ENCODE assay signal across 8 cellular contexts in genomic region chr6:43013020-43013842, GRCh38. TPM values are rescaled to one million over a fixed set of nuclear protein-coding genes. Genes with fewer than 3 reads are reported as not detected.
DNase-seq lines count a peak whose midpoint lies in the region; ATAC-seq, FAIRE-seq and TF ChIP-seq lines count a peak whose summit lies in the region.

No MANE protein-coding gene starts in this region.

- intact Hi-C loops in CD8-positive, alpha-beta T cell (cut with DNase I, micrococcal nuclease) = loop anchor here (1.0 to 5.0 kb wide), 13 partner anchors 8 to 796 kb away; partner anchors contain the start of genes CNPY3 (in 1 of the 2), MRPS10 (in 1 of the 2), PEX6 (in 1 of the 2) and PPP2R5D (in 1 of the 2)
- intact Hi-C loops in upper lobe of right lung (cut with DNase I) = no loop called here

- H3K27me3 ChIP-seq in CD8-positive, alpha-beta T cell (ENCODE audit: insufficient read depth, low read length) = no peaks in the 10 kb centered on the region
- no peaks in the 10 kb centered on the region for H3K27me3 ChIP-seq in upper lobe of right lung

- FAIRE-seq in frontal cortex (lab: Jason Lieb, UNC) = no peak

- H3K9me3 ChIP-seq in CD8-positive, alpha-beta T cell (ENCODE audit: low read length) = no peaks in the 10 kb centered on the region
- no peaks in the 10 kb centered on the region for H3K9me3 ChIP-seq in upper lobe of right lung

- H3K4me1 ChIP-seq in CD8-positive, alpha-beta T cell (ENCODE audit: insufficient read depth, low read length) = peaks cover 29% of the 10 kb centered on the region
- H3K4me1 ChIP-seq in upper lobe of right lung = peaks cover 35% of the 10 kb centered on the region

- no peak for ATAC-seq in CD8-positive, alpha-beta T cell
- ATAC-seq in GM21576 (IDR thresholded peaks at IDR 0.05; ENCODE audit: unreplicated experiment) = peak; percentile 4
- peak; percentile 5 for ATAC-seq in central memory CD8-positive, alpha-beta T cell (replicated peaks; ENCODE audit: extremely low read depth, poor library complexity, severe bottlenecking)
- ATAC-seq in memory B cell (ENCODE audit: low read depth) = peak; percentile 6
- no peak for ATAC-seq in upper lobe of right lung

- no peak for TF ChIP-seq CTCF in CD8-positive, alpha-beta T cell (IDR thresholded peaks at IDR 0.05)
- no peak for TF ChIP-seq CTCF in upper lobe of right lung (IDR thresholded peaks at IDR 0.05)

- H3K9me3 Mint-ChIP-seq in CD8-positive, alpha-beta T cell = no peaks in the 10 kb centered on the region
- H3K9me3 Mint-ChIP-seq in central memory CD8-positive, alpha-beta T cell = no peaks in the 10 kb centered on the region
- H3K9me3 Mint-ChIP-seq in memory B cell = no peaks in the 10 kb centered on the region

- H3K4me1 Mint-ChIP-seq in CD8-positive, alpha-beta T cell (ENCODE audit: low read depth) = peaks cover 63% of the 10 kb centered on the region
- peaks cover 45% of the 10 kb centered on the region for H3K4me1 Mint-ChIP-seq in central memory CD8-positive, alpha-beta T cell
- H3K4me1 Mint-ChIP-seq in memory B cell = peaks cover 42% of the 10 kb centered on the region

- peak overlapping the region; percentile 60 for H3K27ac ChIP-seq in CD8-positive, alpha-beta T cell (ENCODE audit: low read depth, low read length)
- H3K27ac ChIP-seq in upper lobe of right lung = peak overlapping the region; percentile 80

- H3K4me3 ChIP-seq in CD8-positive, alpha-beta T cell (ENCODE audit: low read depth, low read length) = peak overlapping the region; percentile 84
- peak overlapping the region; percentile 56 for H3K4me3 ChIP-seq in upper lobe of right lung

- POLR2A ChIA-PET in CD8-positive, alpha-beta T cell (lab: Charles Lee) = interaction anchor here (0.7 to 4.0 kb wide), 16 partner anchors 10 to 963 kb away, joined by 3 to 29 read pairs (median 6); partner anchors contain the start of genes CNPY3, CUL7, KLC4 and MRPL2

- peak overlapping the region; percentile 94 for H3K27ac Mint-ChIP-seq in CD8-positive, alpha-beta T cell
- H3K27ac Mint-ChIP-seq in central memory CD8-positive, alpha-beta T cell (ENCODE audit: low read depth) = peak overlapping the region; percentile 92
- H3K27ac Mint-ChIP-seq in memory B cell = peak overlapping the region; percentile 93

- peak overlapping the region; percentile 95 for H3K4me3 Mint-ChIP-seq in CD8-positive, alpha-beta T cell
- peak overlapping the region; percentile 89 for H3K4me3 Mint-ChIP-seq in central memory CD8-positive, alpha-beta T cell
- peak overlapping the region; percentile 99 for H3K4me3 Mint-ChIP-seq in memory B cell

- CTCF ChIA-PET in CD8-positive, alpha-beta T cell (lab: Charles Lee) = interaction anchor here (0.9 to 1.6 kb wide), 6 partner anchors 9 to 130 kb away, joined by 3 to 6 read pairs (median 3); partner anchors contain the start of genes KLC4, MRPL2 and PPP2R5D

- DNase-seq in CD8-positive, alpha-beta T cell = no peak
- peak; percentile 64 for DNase-seq in NCI-H226
- DNase-seq in central memory CD8-positive, alpha-beta T cell (ENCODE audit: low spot score in 2 of 2) = no peak
- DNase-seq in memory B cell (ENCODE audit: low spot score in 2 of 2) = no peak
- DNase-seq in upper lobe of right lung = no peak
- no peak for DNase-seq in frontal cortex (ENCODE audit: low spot score in 2 of 2)
- DNase-seq in DMS114 treated with DMSO at 0.1 percent for 48 hours (lab: John Stamatoyannopoulos, UW; ENCODE audit: unreplicated experiment) = no peak

- no peaks in the 10 kb centered on the region for H3K27me3 Mint-ChIP-seq in CD8-positive, alpha-beta T cell (ENCODE audit: low read depth)
- H3K27me3 Mint-ChIP-seq in central memory CD8-positive, alpha-beta T cell = no peaks in the 10 kb centered on the region
- no peaks in the 10 kb centered on the region for H3K27me3 Mint-ChIP-seq in memory B cell

- peaks cover 22% of the 10 kb centered on the region for H3K36me3 ChIP-seq in CD8-positive, alpha-beta T cell (ENCODE audit: insufficient read depth, low read length)
- peaks cover 55% of the 10 kb centered on the region for H3K36me3 ChIP-seq in upper lobe of right lung

- peaks cover 73% of the 10 kb centered on the region for H3K36me3 Mint-ChIP-seq in CD8-positive, alpha-beta T cell
- H3K36me3 Mint-ChIP-seq in central memory CD8-positive, alpha-beta T cell (ENCODE audit: insufficient read depth) = peaks cover 12% of the 10 kb centered on the region
- H3K36me3 Mint-ChIP-seq in memory B cell = peaks cover 13% of the 10 kb centered on the region

RNA-seq across cellular contexts. Expression of gene MEA1, which starts 0.5 kb away (rescaled TPM):
- total RNA-seq in CD8-positive, alpha-beta T cell = 10 to 100 TPM; 14.5 to 15.3 TPM
- 45.5 TPM for total RNA-seq in upper lobe of right lung
- 31.4 TPM for total RNA-seq in frontal cortex

RNA-seq across cellular contexts. Expression of gene KLHDC3, which starts 0.8 kb away (rescaled TPM):
- total RNA-seq in CD8-positive, alpha-beta T cell = 10 to 100 TPM; 20.9 to 21.7 TPM
- total RNA-seq in upper lobe of right lung (58.8 TPM), frontal cortex (164 TPM)

RNA-seq across cellular contexts. Expression of gene RRP36, which starts 8.2 kb away (rescaled TPM):
- 10 to 100 TPM; 20.1 to 20.2 TPM for total RNA-seq in CD8-positive, alpha-beta T cell
- 39.4 TPM for total RNA-seq in upper lobe of right lung
- 60.3 TPM for total RNA-seq in frontal cortex

RNA-seq across cellular contexts. Expression of gene PPP2R5D, which starts 28.9 kb away (rescaled TPM):
- 10 to 100 TPM; 14.1 to 19.5 TPM for total RNA-seq in CD8-positive, alpha-beta T cell
- total RNA-seq in upper lobe of right lung = 24.1 TPM
- 37.5 TPM for total RNA-seq in frontal cortex

RNA-seq across cellular contexts. Expression of gene PEX6, which starts 34.2 kb away (rescaled TPM):
- 1 to 10 TPM; 6.7 to 6.8 TPM for total RNA-seq in CD8-positive, alpha-beta T cell
- 30.4 TPM for total RNA-seq in upper lobe of right lung
- total RNA-seq in frontal cortex = 25.3 TPM

Comparison
In these comparisons a context has a peak if more than half of its experiments do, and no peak if none do; other contexts are left out.
1. ATAC-seq: peak in GM21576 (single experiment), central memory CD8-positive, alpha-beta T cell (single experiment) and memory B cell (single experiment); none in CD8-positive, alpha-beta T cell (single experiment) and upper lobe of right lung (single experiment).
2. Peak in every context shown above with its lines, with median percentiles within 50 percentile points of each other: H3K27ac Mint-ChIP-seq and H3K4me3 Mint-ChIP-seq.